Comparison of ENCODE assay signal across 8 cellular contexts in the genomic region with DNA sequence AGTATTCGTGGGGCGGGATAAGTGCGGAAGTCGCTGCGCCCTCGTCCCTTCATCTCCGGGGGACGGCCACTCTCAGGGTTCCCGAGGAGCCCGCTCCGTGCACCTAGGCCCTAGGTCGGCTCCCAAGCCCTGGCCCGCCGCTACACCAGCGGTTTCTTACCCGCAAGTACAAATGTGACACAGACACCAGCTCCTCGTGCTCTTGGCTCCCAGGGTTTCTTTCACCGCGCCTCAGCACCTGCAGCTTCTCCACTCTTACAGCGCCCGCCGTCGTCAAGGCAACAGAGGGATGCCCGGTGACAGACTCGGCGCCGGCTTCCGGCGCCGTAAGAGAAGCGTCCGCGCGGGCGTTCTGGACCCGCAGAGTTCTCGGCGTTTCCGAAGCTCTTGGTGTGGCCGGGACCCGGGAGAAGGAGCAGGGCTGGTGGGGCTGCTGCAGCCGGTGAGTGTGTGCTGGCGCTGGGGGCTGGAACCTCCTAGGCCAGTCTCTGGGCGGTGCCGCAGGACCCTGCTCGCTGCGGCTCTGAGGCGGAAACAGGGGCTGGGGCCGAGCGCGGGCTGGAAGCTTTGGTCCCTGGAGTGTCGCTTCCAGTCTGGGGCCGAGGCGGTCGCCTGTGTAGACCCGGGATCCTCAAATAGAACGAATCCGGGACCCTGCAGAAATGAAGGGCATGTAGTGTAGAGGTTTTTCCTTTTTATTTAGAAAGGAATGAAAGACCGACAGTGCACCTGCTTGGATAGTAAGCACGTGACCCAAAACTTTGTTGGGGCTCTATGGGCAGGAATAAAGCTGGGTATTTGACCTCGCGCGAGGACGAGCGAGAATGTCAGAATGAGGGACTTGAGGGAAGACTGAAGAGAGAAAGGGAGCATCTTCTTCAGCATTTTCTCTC.
DNase-seq lines count a peak whose midpoint lies in the region; ATAC-seq and TF ChIP-seq lines count a peak whose summit lies in the region.

No MANE protein-coding gene starts in this region.

- H3K36me3 Mint-ChIP-seq in MCF 10A (ENCODE audit: insufficient read depth, unreplicated experiment): no peaks in the 10 kb centered on the region

- BruUV-seq in MCF 10A (replicated peaks; lab: Mats Ljungman, UMichigan): no TSS peak

- H3K9ac ChIP-seq in iPS-20b (ENCODE audit: low read depth, low read length) (no peak overlapping the region), skeletal muscle tissue (ENCODE audit: low read depth in 1 of 3, low read length in 3 of 3) (peak overlapping the region in 1 of 3 donors; percentile 25)

- POLR2A ChIA-PET in MCF 10A (lab: Yijun Ruan, JAX): no interaction called here

- H3K4me1 Mint-ChIP-seq in MCF 10A (ENCODE audit: insufficient read depth, unreplicated experiment): peaks cover 13% of the 10 kb centered on the region

- H3K4me3 Mint-ChIP-seq in MCF 10A (ENCODE audit: unreplicated experiment): no peak overlapping the region

- H3K27ac ChIP-seq in breast epithelium: no peak overlapping the region
- H3K27ac ChIP-seq in RWPE2 (ENCODE audit: poor library complexity, severe bottlenecking): no peak overlapping the region
- H3K27ac ChIP-seq in iPS-20b (ENCODE audit: low read length): no peak overlapping the region
- no peak overlapping the region for H3K27ac ChIP-seq in skeletal muscle tissue (ENCODE audit: low read depth, low read length)

- DNase-seq in breast epithelium (ENCODE audit: low spot score in 2 of 2) (no peak), MCF 10A (ENCODE audit: unreplicated experiment) (no peak), RWPE2 (ENCODE audit: low spot score) (peak; percentile 70), anterior cingulate cortex (lab: John Stamatoyannopoulos, UW) (peak in 49 of 58 donors; percentile 2 to 73 (median 32)), MV-4-11 (lab: John Stamatoyannopoulos, UW) (no peak)

- H3K9me3 ChIP-seq in breast epithelium (no peaks in the 10 kb centered on the region), RWPE2 (ENCODE audit: severe bottlenecking) (peaks cover 2% of the 10 kb centered on the region), iPS-20b (ENCODE audit: insufficient read depth, low read depth, low read length) (no peaks in the 10 kb centered on the region), skeletal muscle tissue (ENCODE audit: control insufficient read depth in 3 of 3, low read length in 3 of 3) (no peaks in the 10 kb centered on the region)

- peak overlapping the region; percentile 22 to 59 (median 45) for H3K4me3 ChIP-seq in breast epithelium
- peak overlapping the region; percentile 21 for H3K4me3 ChIP-seq in RWPE2 (ENCODE audit: severe bottlenecking)
- H3K4me3 ChIP-seq in iPS-20b (ENCODE audit: low read length): peak overlapping the region; percentile 66
- peak overlapping the region; percentile 32 to 64 (median 54) for H3K4me3 ChIP-seq in skeletal muscle tissue (ENCODE audit: low read length in 3 of 3)

- H3K27me3 ChIP-seq in breast epithelium: peaks cover 0 to 12% of the 10 kb centered on the region in 2 donors
- H3K27me3 ChIP-seq in RWPE2 (ENCODE audit: insufficient read depth, poor library complexity, severe bottlenecking): no peaks in the 10 kb centered on the region
- H3K27me3 ChIP-seq in iPS-20b (ENCODE audit: insufficient read depth, low read length): peaks cover 35% of the 10 kb centered on the region
- H3K27me3 ChIP-seq in skeletal muscle tissue (ENCODE audit: control insufficient read depth in 3 of 3, insufficient read depth in 3 of 3, low read length in 3 of 3): peaks cover 10 to 32% (median 19%) of the 10 kb centered on the region in 3 donors

- no peaks in the 10 kb centered on the region for H3K27me3 Mint-ChIP-seq in MCF 10A (ENCODE audit: insufficient read depth, unreplicated experiment)

- intact Hi-C loops in breast epithelium (cut with DNase I; ENCODE audit: low total_unique reads) (no loop called here), MCF 10A (cut with micrococcal nuclease) (no loop called here)

- CTCF ChIA-PET in MCF 10A (lab: Yijun Ruan, JAX): no interaction called here

- no peak for TF ChIP-seq POLR2A in breast epithelium (IDR thresholded peaks at IDR 0.05)

- peaks cover 7% of the 10 kb centered on the region for H3K9me3 Mint-ChIP-seq in MCF 10A (ENCODE audit: unreplicated experiment)

- ATAC-seq in HG03378 (IDR thresholded peaks at IDR 0.05; ENCODE audit: unreplicated experiment) (peak; percentile 49), RWPE2 (ENCODE audit: low read depth) (peak; percentile 54)

- TF ChIP-seq CTCF in breast epithelium (IDR thresholded peaks at IDR 0.05) (no peak), MCF 10A (IDR thresholded peaks at IDR 0.05; ENCODE audit: unreplicated experiment) (no peak), RWPE2 (IDR thresholded peaks at IDR 0.05; ENCODE audit: poor library complexity, severe bottlenecking) (no peak)

- H3K36me3 ChIP-seq in breast epithelium (no peaks in the 10 kb centered on the region), RWPE2 (ENCODE audit: low read depth) (no peaks in the 10 kb centered on the region), iPS-20b (ENCODE audit: insufficient read depth, low read depth, low read length) (no peaks in the 10 kb centered on the region), skeletal muscle tissue (ENCODE audit: control insufficient read depth in 3 of 3, insufficient read depth in 3 of 3, low read length in 3 of 3) (no peaks in the 10 kb centered on the region)

- no peak overlapping the region for H3K27ac Mint-ChIP-seq in MCF 10A (ENCODE audit: low read depth, unreplicated experiment)

- H3K4me1 ChIP-seq in breast epithelium: no peaks in the 10 kb centered on the region
- H3K4me1 ChIP-seq in RWPE2 (ENCODE audit: insufficient read depth, poor library complexity, severe bottlenecking): peaks cover 27% of the 10 kb centered on the region
- no peaks in the 10 kb centered on the region for H3K4me1 ChIP-seq in iPS-20b (ENCODE audit: insufficient read depth, low read length)
- H3K4me1 ChIP-seq in skeletal muscle tissue (ENCODE audit: control insufficient read depth in 3 of 3, insufficient read depth in 3 of 3, low read length in 3 of 3): peaks cover 0 to 8% (median 0%) of the 10 kb centered on the region in 3 donors

Comparison
In these comparisons a context has a peak if more than half of its experiments do, and no peak if none do; other contexts are left out.
1. DNase-seq: peak in RWPE2 (single experiment) and anterior cingulate cortex (49 of 58); none in breast epithelium (0 of 2), MCF 10A (single experiment) and MV-4-11 (single experiment).
2. Peak in every context shown above with its lines, with median percentiles within 50 percentile points of each other: H3K4me3 ChIP-seq.